In genomic region chr1:24150228-24151174, GRCh38 we compare ENCODE assay signal across 8 cellular contexts.
DNase-seq lines count a peak whose midpoint lies in the region; ATAC-seq and FAIRE-seq lines count a peak whose summit lies in the region.

No MANE protein-coding gene starts in this region.

- no peaks in the 10 kb centered on the region for H3K27me3 ChIP-seq in endocrine pancreas (ENCODE audit: control insufficient read depth, insufficient read depth, low read length)

- H3K4me1 Mint-ChIP-seq in memory B cell = peaks cover 18% of the 10 kb centered on the region

- no peak overlapping the region for H3K27ac Mint-ChIP-seq in memory B cell

- H3K9me3 Mint-ChIP-seq in memory B cell = no peaks in the 10 kb centered on the region

- peak; percentile 79 for FAIRE-seq in HTR-8/SVneo (lab: Jason Lieb, UNC)

- H3K9me3 ChIP-seq in endocrine pancreas (ENCODE audit: control insufficient read depth, low read length) = no peaks in the 10 kb centered on the region

- H3K36me3 Mint-ChIP-seq in memory B cell = no peaks in the 10 kb centered on the region

- H3K36me3 ChIP-seq in endocrine pancreas (ENCODE audit: control insufficient read depth, insufficient read depth, low read length) = no peaks in the 10 kb centered on the region

- peak overlapping the region; percentile 23 for H3K9ac ChIP-seq in endocrine pancreas (ENCODE audit: control insufficient read depth, insufficient read depth, low read length)

- no peak overlapping the region for H3K4me3 ChIP-seq in endocrine pancreas (ENCODE audit: control insufficient read depth, insufficient read depth, low read length)

- ATAC-seq in memory B cell (ENCODE audit: low read depth) (peak; percentile 94), GM21737 (IDR thresholded peaks at IDR 0.05; ENCODE audit: unreplicated experiment) (no peak)

- H3K4me3 Mint-ChIP-seq in memory B cell = peak overlapping the region; percentile 50

- H3K4me1 ChIP-seq in endocrine pancreas (ENCODE audit: control insufficient read depth, insufficient read depth, low read length) = no peaks in the 10 kb centered on the region

- peaks cover 6% of the 10 kb centered on the region for H3K27me3 Mint-ChIP-seq in memory B cell

- peak; percentile 91 for DNase-seq in GM03348 (ENCODE audit: low spot score)
- peak; percentile 79 for DNase-seq in HTR-8/SVneo (ENCODE audit: insufficient read length, low spot score)
- peak; percentile 79 for DNase-seq in NK-92 treated with Interleukin-12 subunit alpha and Interleukin-12 subunit beta, amount 100 ng/mL, for 24 hours (lab: John Stamatoyannopoulos, UW)
- peak; percentile 67 to 94 (median 80) for DNase-seq in activated CD8-positive, alpha-beta memory T cell treated with anti-CD3 and anti-CD28 coated beads for 48 hours (ENCODE audit: low read depth in 2 of 3, low spot score in 2 of 3)
- peak; percentile 87 to 97 for DNase-seq in memory B cell (ENCODE audit: low spot score in 2 of 2)
- DNase-seq in stimulated activated CD4-positive, alpha-beta T cell treated with anti-CD3 and anti-CD28 coated beads, TNF-alpha, amount 100 ng/mL, for 48 hours (ENCODE audit: low read depth in 3 of 3) = peak; percentile 69 to 86 (median 84)
